14 cellular contexts compared by ENCODE assay signal in genomic region chr7:128152721-128153120, GRCh38.
DNase-seq lines count a peak whose midpoint lies in the region; ATAC-seq and TF ChIP-seq lines count a peak whose summit lies in the region.
"Had no signal": no experiment of that assay in that cellular context is flagged by ENCODE, and none has a peak within 500 bp of the region (broad histone marks: within the 10 kb centered on the region; RNA-seq: fewer than 3 reads in every experiment).

No MANE protein-coding gene starts in this region.

- peak; percentile 16 for DNase-seq in right atrium auricular region (ENCODE audit: low spot score)
- no peak for DNase-seq in Right ventricle myocardium inferior (ENCODE audit: missing footprints)
- DNase-seq in islet precursor cell, result peak; percentile 17
- DNase-seq in osteocyte (ENCODE audit: extremely low spot score, unreplicated experiment), result peak; percentile 53
- DNase-seq in foreskin keratinocyte, result no peak
- no peak for DNase-seq in G401 (ENCODE audit: low spot score)
- no peak for DNase-seq in GM03348 (ENCODE audit: low spot score)
- DNase-seq: ACHN; CD4-positive, alpha-beta memory T cell; DMS79; HCEC 1CT; HFFc6 had no signal

- H3K4me1 ChIP-seq in right atrium auricular region (no peaks in the 10 kb centered on the region), foreskin keratinocyte (no peaks in the 10 kb centered on the region)

- TF ChIP-seq CTCF in right atrium auricular region (IDR thresholded peaks at IDR 0.05), result no peak
- no peak for TF ChIP-seq CTCF in osteocyte (IDR thresholded peaks at IDR 0.05)
- TF ChIP-seq CTCF in foreskin keratinocyte (conservative IDR thresholded peaks at IDR 0.05), result no peak

- intact Hi-C loops in Right ventricle myocardium inferior (cut with DNase I), result no loop called here

- H3K36me3 ChIP-seq in right atrium auricular region, result no peaks in the 10 kb centered on the region

- no peaks in the 10 kb centered on the region for H3K4me1 Mint-ChIP-seq in osteocyte (ENCODE audit: unreplicated experiment)

- H3K27ac Mint-ChIP-seq in osteocyte (ENCODE audit: unreplicated experiment), result no peak overlapping the region
- H3K27ac Mint-ChIP-seq: CD4-positive, alpha-beta memory T cell; HFFc6 had no signal

- peaks cover 73% of the 10 kb centered on the region for H3K27me3 Mint-ChIP-seq in osteocyte (ENCODE audit: unreplicated experiment)

- H3K9me3 ChIP-seq in right atrium auricular region, result no peaks in the 10 kb centered on the region

- H3K36me3 Mint-ChIP-seq in osteocyte (ENCODE audit: unreplicated experiment), result no peaks in the 10 kb centered on the region
- H3K36me3 Mint-ChIP-seq: CD4-positive, alpha-beta memory T cell had no signal

- no peak for ATAC-seq in Right ventricle myocardium inferior
- ATAC-seq in foreskin keratinocyte, result no peak
- ATAC-seq: HepG2 had no signal

- no peak overlapping the region for H3K4me3 ChIP-seq in right atrium auricular region

- H3K27ac ChIP-seq in right atrium auricular region, result no peak overlapping the region
- H3K27ac ChIP-seq in foreskin keratinocyte, result no peak overlapping the region
- H3K27ac ChIP-seq: C4-2B had no signal

- in situ Hi-C loops in G401 (cut with HindIII; ENCODE audit: low sequenced_read_pairs), result no loop called here

- no peaks in the 10 kb centered on the region for H3K9me3 Mint-ChIP-seq in osteocyte (ENCODE audit: unreplicated experiment)
- H3K9me3 Mint-ChIP-seq: CD4-positive, alpha-beta memory T cell; HFFc6 had no signal

- H3K4me3 Mint-ChIP-seq in osteocyte (ENCODE audit: unreplicated experiment), result no peak overlapping the region
- H3K4me3 Mint-ChIP-seq: CD4-positive, alpha-beta memory T cell; HFFc6 had no signal

- H3K27me3 ChIP-seq in right atrium auricular region, result no peaks in the 10 kb centered on the region
- H3K27me3 ChIP-seq in foreskin keratinocyte, result peaks cover 55% of the 10 kb centered on the region

Comparison
In these comparisons a context has a peak if more than half of its experiments do, and no peak if none do; other contexts are left out.
1. DNase-seq: peak in right atrium auricular region (single experiment), islet precursor cell (single experiment) and osteocyte (single experiment); none in Right ventricle myocardium inferior (single experiment), foreskin keratinocyte (0 of 2), G401 (single experiment) and GM03348 (single experiment).